9 cellular contexts compared by ENCODE assay signal in genomic region chr17:65797809-65798208, GRCh38.
DNase-seq lines count a peak whose midpoint lies in the region; ATAC-seq and TF ChIP-seq lines count a peak whose summit lies in the region.
"Had no signal": no experiment of that assay in that cellular context is flagged by ENCODE, and none has a peak within 500 bp of the region (broad histone marks: within the 10 kb centered on the region; RNA-seq: fewer than 3 reads in every experiment).

No MANE protein-coding gene starts in this region.

- H2AFZ ChIP-seq in SU-DHL-6 (ENCODE audit: low read depth, low read length, severe bottlenecking), result no peak overlapping the region

- DNase-seq in BE2C (peak; percentile 23), GM13976 (ENCODE audit: low spot score) (no peak), fibroblast of pulmonary artery (ENCODE audit: low read depth) (no peak), ureter (ENCODE audit: low spot score) (no peak)
- DNase-seq: NCI-H510A had no signal

- H3F3A ChIP-seq in SU-DHL-6 (ENCODE audit: insufficient read depth), result no peaks in the 10 kb centered on the region

- ATAC-seq in GM18519 (IDR thresholded peaks at IDR 0.05; ENCODE audit: low FRiP score, unreplicated experiment), result no peak
- ATAC-seq in HG02588 (IDR thresholded peaks at IDR 0.05; ENCODE audit: unreplicated experiment), result no peak
- ATAC-seq in activated T-helper 17 cell treated with anti-CD3 and anti-CD28 coated beads, Interleukin-2, amount 50 U/mL, for 72 hours (replicated peaks), result no peak

- peaks cover 5% of the 10 kb centered on the region for H3K4me1 Mint-ChIP-seq in activated T-helper 17 cell treated with anti-CD3 and anti-CD28 coated beads, Interleukin-2, amount 50 U/mL, for 72 hours

- H3K4me1 ChIP-seq in BE2C, result no peaks in the 10 kb centered on the region

- H3K27me3 ChIP-seq in BE2C, result 0 out of 2 replicates have a peak, but pooled peaks cover 2% of the 10 kb centered on the region
- H3K27me3 ChIP-seq in SU-DHL-6 (ENCODE audit: low read length), result no peaks in the 10 kb centered on the region

- H3K36me3 ChIP-seq in BE2C (no peaks in the 10 kb centered on the region), SU-DHL-6 (ENCODE audit: low read length) (no peaks in the 10 kb centered on the region)

- no peak overlapping the region for H3K4me2 ChIP-seq in SU-DHL-6 (ENCODE audit: low read depth, low read length, poor library complexity, severe bottlenecking)

- H3K27ac Mint-ChIP-seq in activated T-helper 17 cell treated with anti-CD3 and anti-CD28 coated beads, Interleukin-2, amount 50 U/mL, for 72 hours, result no peak overlapping the region

- peaks cover 11% of the 10 kb centered on the region for H3K9me3 Mint-ChIP-seq in activated T-helper 17 cell treated with anti-CD3 and anti-CD28 coated beads, Interleukin-2, amount 50 U/mL, for 72 hours

- H3K9me2 ChIP-seq in SU-DHL-6 (replicated peaks; ENCODE audit: insufficient read depth, low read length), result no peaks in the 10 kb centered on the region

- no peak overlapping the region for H3K9ac ChIP-seq in SU-DHL-6 (ENCODE audit: low read length)

- no peak overlapping the region for H3K4me3 Mint-ChIP-seq in activated T-helper 17 cell treated with anti-CD3 and anti-CD28 coated beads, Interleukin-2, amount 50 U/mL, for 72 hours

- no peaks in the 10 kb centered on the region for H4K20me1 ChIP-seq in SU-DHL-6 (ENCODE audit: low read depth, low read length)

- no peaks in the 10 kb centered on the region for H3K36me3 Mint-ChIP-seq in activated T-helper 17 cell treated with anti-CD3 and anti-CD28 coated beads, Interleukin-2, amount 50 U/mL, for 72 hours (ENCODE audit: low read depth)

- H3K4me3 ChIP-seq in BE2C (ENCODE audit: low read depth, low read length) (no peak overlapping the region), SU-DHL-6 (ENCODE audit: insufficient read depth, low read length, poor library complexity, severe bottlenecking) (no peak overlapping the region), fibroblast of pulmonary artery (replicated peaks; ENCODE audit: low read depth, low read length) (no peak overlapping the region)

- H3K79me2 ChIP-seq in SU-DHL-6 (ENCODE audit: insufficient read depth, low read length), result no peaks in the 10 kb centered on the region

- peak; percentile 51 for TF ChIP-seq CTCF in BE2C (IDR thresholded peaks at IDR 0.05; ENCODE audit: low read depth, low read length)
- TF ChIP-seq CTCF in GM13976 (IDR thresholded peaks at IDR 0.05; ENCODE audit: borderline replicate concordance, control extremely low read depth, extremely low read depth, insufficient read depth, missing control alignments), result peak; percentile 6
- peak; percentile 24 for TF ChIP-seq CTCF in SU-DHL-6 (IDR thresholded peaks at IDR 0.05; ENCODE audit: insufficient read depth, low read length, poor library complexity, severe bottlenecking)
- peak; percentile 38 for TF ChIP-seq CTCF in fibroblast of pulmonary artery (IDR thresholded peaks at IDR 0.05; ENCODE audit: low read length, missing control alignments)

- H3K9me3 ChIP-seq in BE2C, result no peaks in the 10 kb centered on the region
- peaks cover 12% of the 10 kb centered on the region; the same call in 1 of the 2 replicates for H3K9me3 ChIP-seq in SU-DHL-6 (ENCODE audit: insufficient read depth, low read length)

- no peaks in the 10 kb centered on the region for H3K27me3 Mint-ChIP-seq in activated T-helper 17 cell treated with anti-CD3 and anti-CD28 coated beads, Interleukin-2, amount 50 U/mL, for 72 hours

- in situ Hi-C loops in GM13976 (cut with MboI; ENCODE audit: low sequenced_read_pairs, unreplicated experiment), result no loop called here

- H3K27ac ChIP-seq in SU-DHL-6 (ENCODE audit: low read depth, low read length), result no peak overlapping the region
